7 cellular contexts compared by ENCODE assay signal in genomic region chr17:61416540-61417363, GRCh38. TPM values are rescaled to one million over a fixed set of nuclear protein-coding genes. Genes with fewer than 3 reads are reported as not detected.
DNase-seq lines count a peak whose midpoint lies in the region; TF ChIP-seq lines count a peak whose summit lies in the region.

No MANE protein-coding gene starts in this region.

- H3K79me2 ChIP-seq in Karpas-422 (ENCODE audit: low read length), result no peaks in the 10 kb centered on the region

- H3K4me3 ChIP-seq in GM12875 (ENCODE audit: low read depth, low read length), result no peak overlapping the region
- no peak overlapping the region for H3K4me3 ChIP-seq in Karpas-422 (ENCODE audit: low read length)
- H3K4me3 ChIP-seq in Peyer's patch, result peak overlapping the region in 1 of 4 donors; percentile 24
- H3K4me3 ChIP-seq in neuron (ENCODE audit: low read length), result peak overlapping the region; percentile 20
- H3K4me3 ChIP-seq in uterus, result no peak overlapping the region

- H3K27me3 ChIP-seq in Karpas-422 (ENCODE audit: low read length) (no peaks in the 10 kb centered on the region), Peyer's patch (no peaks in the 10 kb centered on the region), neuron (ENCODE audit: insufficient read depth, low read length) (peaks cover 5% of the 10 kb centered on the region), uterus (no peaks in the 10 kb centered on the region)

- H3K9ac ChIP-seq in Karpas-422 (ENCODE audit: low read length), result no peak overlapping the region

- CTCF ChIA-PET in activated naive CD4-positive, alpha-beta T cell treated with anti-CD3 and anti-CD28 coated beads for 36 hours (lab: Charles Lee), result interaction anchor here (1.3 to 1.4 kb wide), 2 partner anchors 10 to 33 kb away, joined by 3 to 5 read pairs; no protein-coding TSS in a partner anchor

- H3K27ac Mint-ChIP-seq in activated naive CD4-positive, alpha-beta T cell treated with anti-CD3 and anti-CD28 coated beads for 36 hours, result no peak overlapping the region

- H3K27me3 Mint-ChIP-seq in activated naive CD4-positive, alpha-beta T cell treated with anti-CD3 and anti-CD28 coated beads for 36 hours (ENCODE audit: low read depth), result peaks cover 27% of the 10 kb centered on the region

- no peaks in the 10 kb centered on the region for H4K20me1 ChIP-seq in Karpas-422 (ENCODE audit: insufficient read depth, low read depth, low read length)

- no peaks in the 10 kb centered on the region for H3K4me1 ChIP-seq in Karpas-422 (ENCODE audit: low read length)
- H3K4me1 ChIP-seq in Peyer's patch, result peaks cover 0 to 17% (median 3%) of the 10 kb centered on the region in 4 donors
- peaks cover 2% of the 10 kb centered on the region for H3K4me1 ChIP-seq in neuron (ENCODE audit: insufficient read depth, low read length)
- no peaks in the 10 kb centered on the region for H3K4me1 ChIP-seq in uterus

- H3K27ac ChIP-seq in Karpas-422 (ENCODE audit: low read length), result no peak overlapping the region
- H3K27ac ChIP-seq in Peyer's patch, result no peak overlapping the region
- H3K27ac ChIP-seq in uterus, result peak overlapping the region in 1 of 2 donors; percentile 65

- H3K4me1 Mint-ChIP-seq in activated naive CD4-positive, alpha-beta T cell treated with anti-CD3 and anti-CD28 coated beads for 36 hours (ENCODE audit: low read depth), result peaks cover 5% of the 10 kb centered on the region

- no peak for TF ChIP-seq POLR2A in Peyer's patch (IDR thresholded peaks at IDR 0.05)
- TF ChIP-seq POLR2A in uterus (IDR thresholded peaks at IDR 0.05), result peak in 1 of 2 donors; percentile 20

- no peaks in the 10 kb centered on the region for H3K9me3 Mint-ChIP-seq in activated naive CD4-positive, alpha-beta T cell treated with anti-CD3 and anti-CD28 coated beads for 36 hours

- no peak overlapping the region for H3K4me3 Mint-ChIP-seq in activated naive CD4-positive, alpha-beta T cell treated with anti-CD3 and anti-CD28 coated beads for 36 hours

- no peaks in the 10 kb centered on the region for H3K36me3 Mint-ChIP-seq in activated naive CD4-positive, alpha-beta T cell treated with anti-CD3 and anti-CD28 coated beads for 36 hours (ENCODE audit: low read depth)

- H3K9me3 ChIP-seq in Karpas-422 (ENCODE audit: low read length) (no peaks in the 10 kb centered on the region), Peyer's patch (no peaks in the 10 kb centered on the region), neuron (ENCODE audit: low read length) (peaks cover 1% of the 10 kb centered on the region), uterus (no peaks in the 10 kb centered on the region)

- DNase-seq in Karpas-422, result peak; percentile 82
- DNase-seq in Peyer's patch, result peak; percentile 47 to 84 (median 80)
- DNase-seq in activated naive CD4-positive, alpha-beta T cell treated with anti-CD3 and anti-CD28 coated beads for 36 hours, result peak; percentile 78
- DNase-seq in globus pallidus (ENCODE audit: low spot score), result peak; percentile 62
- peak; percentile 85 to 89 for DNase-seq in uterus

- no peak overlapping the region for H3K4me2 ChIP-seq in Karpas-422 (ENCODE audit: low read depth, low read length, poor library complexity, severe bottlenecking)

- no peaks in the 10 kb centered on the region for H3K36me3 ChIP-seq in Karpas-422 (ENCODE audit: insufficient read depth, low read length)
- no peaks in the 10 kb centered on the region for H3K36me3 ChIP-seq in Peyer's patch
- H3K36me3 ChIP-seq in neuron (ENCODE audit: insufficient read depth, low read length), result no peaks in the 10 kb centered on the region
- no peaks in the 10 kb centered on the region for H3K36me3 ChIP-seq in uterus

- H2AFZ ChIP-seq in Karpas-422 (ENCODE audit: low read length) (no peak overlapping the region), neuron (ENCODE audit: low read depth, low read length) (peak overlapping the region; percentile 82)

- H3K9me2 ChIP-seq in Karpas-422 (replicated peaks; ENCODE audit: insufficient read depth, low read length), result no peaks in the 10 kb centered on the region

- intact Hi-C loops in activated naive CD4-positive, alpha-beta T cell treated with anti-CD3 and anti-CD28 coated beads for 36 hours (cut with micrococcal nuclease), result loop anchor here (1.0 to 2.0 kb wide), 4 partner anchors 135 to 421 kb away; no protein-coding TSS in a partner anchor
- intact Hi-C loops in uterus (cut with DNase I; ENCODE audit: low total_unique reads), result no loop called here

- peak; percentile 96 for TF ChIP-seq CTCF in GM12875 (IDR thresholded peaks at IDR 0.05; ENCODE audit: borderline replicate concordance, insufficient read depth, low read depth, low read length)
- peak; percentile 47 to 86 (median 80) for TF ChIP-seq CTCF in Peyer's patch (IDR thresholded peaks at IDR 0.05)
- peak; percentile 85 to 96 (median 88) for TF ChIP-seq CTCF in uterus (IDR thresholded peaks at IDR 0.05)

RNA-seq across cellular contexts. Expression of gene TBX2, which starts 17.1 kb away (rescaled TPM):
- total RNA-seq in Karpas-422 (2014; rRNA removed; shearing (Covaris generic); ENCODE audit: low replicate concordance), result 0.07 TPM in 1 of 2 replicates, not detected in the other
- total RNA-seq in Peyer's patch (10 to 100 TPM in 1 of 4 donors, 1 to 10 TPM in 3; 2.3 to 31.4 (median 8.2) TPM), uterus (10 to 100 TPM in 3 of 4 donors, under 1 TPM in 1; 0.29 to 40.5 (median 27.4) TPM)
- total RNA-seq in activated naive CD4-positive, alpha-beta T cell treated with anti-CD3 and anti-CD28 coated beads for 36 hours, result not detected

RNA-seq across cellular contexts. Expression of gene TBX4, which starts 35.5 kb away (rescaled TPM):
- total RNA-seq in Karpas-422 (2014; rRNA removed; shearing (Covaris generic); ENCODE audit: low replicate concordance), result not detected in 2 replicates
- total RNA-seq in Peyer's patch (not detected), uterus (not detected)
- not detected for total RNA-seq in activated naive CD4-positive, alpha-beta T cell treated with anti-CD3 and anti-CD28 coated beads for 36 hours
